8 cellular contexts compared by ENCODE assay signal in the genomic region with DNA sequence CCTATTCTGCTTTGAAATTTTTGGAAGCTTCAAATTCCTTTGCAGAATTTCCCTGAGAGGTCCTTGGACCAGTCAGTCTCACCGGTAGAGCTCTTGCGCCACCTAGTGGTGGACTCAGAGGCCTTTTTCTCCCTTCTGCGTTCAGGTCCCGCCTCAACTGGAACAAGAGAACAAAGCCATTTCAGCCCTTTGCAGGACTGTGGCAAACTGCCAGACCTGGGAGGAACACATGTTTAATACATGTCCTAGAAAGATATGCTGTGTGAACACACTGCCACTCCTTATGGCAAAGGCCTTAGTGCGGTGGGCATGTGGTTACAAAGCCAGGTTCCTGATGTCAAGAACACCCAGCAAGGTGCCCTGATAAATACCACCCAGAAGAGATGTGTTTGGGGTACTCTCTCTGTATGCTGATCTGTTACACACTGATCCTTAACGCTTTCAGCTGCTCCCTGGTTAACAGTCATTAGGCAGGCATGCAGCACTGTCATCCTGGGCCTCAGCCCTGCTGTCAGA.
DNase-seq lines count a peak whose midpoint lies in the region; ATAC-seq and TF ChIP-seq lines count a peak whose summit lies in the region.

No MANE protein-coding gene starts in this region.

- peak; percentile 85 for TF ChIP-seq CTCF in WERI-Rb-1 (IDR thresholded peaks at IDR 0.05; ENCODE audit: low read depth, low read length)
- TF ChIP-seq CTCF in breast epithelium (IDR thresholded peaks at IDR 0.05): peak; percentile 84 to 88 (median 84)
- TF ChIP-seq CTCF in kidney epithelial cell (IDR thresholded peaks at IDR 0.05; ENCODE audit: insufficient read depth, low read length, poor library complexity, severe bottlenecking): peak; percentile 91

- no peaks in the 10 kb centered on the region for H3K27me3 ChIP-seq in WERI-Rb-1 (ENCODE audit: insufficient read depth, low read depth, severe bottlenecking)
- no peaks in the 10 kb centered on the region for H3K27me3 ChIP-seq in breast epithelium
- H3K27me3 ChIP-seq in kidney epithelial cell (ENCODE audit: control insufficient read depth, insufficient read depth, low read length): no peaks in the 10 kb centered on the region

- H3K27ac ChIP-seq in WERI-Rb-1 (no peak overlapping the region), breast epithelium (no peak overlapping the region)

- peak; percentile 70 for DNase-seq in NK-92 treated with Interleukin-12 subunit alpha and Interleukin-12 subunit beta, amount 100 ng/mL, for 24 hours (lab: John Stamatoyannopoulos, UW)
- no peak for DNase-seq in NK-92 (lab: John Stamatoyannopoulos, UW; ENCODE audit: unreplicated experiment)
- peak; percentile 30 for DNase-seq in NCI-H2171 (lab: John Stamatoyannopoulos, UW)
- peak; percentile 76 for DNase-seq in WERI-Rb-1
- peak; percentile 66 to 80 for DNase-seq in breast epithelium (ENCODE audit: low spot score in 2 of 2)
- peak; percentile 21 for DNase-seq in kidney epithelial cell (ENCODE audit: low read depth)
- peak; percentile 53 for DNase-seq in stimulated activated CD4-positive, alpha-beta T cell treated with anti-CD3 and anti-CD28 coated beads, Interleukin-1b, Interleukin-23, amount 100 ng/mL, for 48 hours

- ATAC-seq in HG02885 (IDR thresholded peaks at IDR 0.05; ENCODE audit: poor library complexity, unreplicated experiment): peak; percentile 82

- H3K36me3 ChIP-seq in WERI-Rb-1: no peaks in the 10 kb centered on the region
- no peaks in the 10 kb centered on the region for H3K36me3 ChIP-seq in breast epithelium
- no peaks in the 10 kb centered on the region for H3K36me3 ChIP-seq in kidney epithelial cell (ENCODE audit: control insufficient read depth, insufficient read depth, low read length)

- no peak overlapping the region for H3K4me3 ChIP-seq in WERI-Rb-1 (ENCODE audit: low read depth, low read length)
- H3K4me3 ChIP-seq in breast epithelium: no peak overlapping the region
- no peak overlapping the region for H3K4me3 ChIP-seq in kidney epithelial cell (ENCODE audit: low read depth, low read length)

- intact Hi-C loops in breast epithelium (cut with DNase I; ENCODE audit: low total_unique reads): no loop called here

- no peaks in the 10 kb centered on the region for H3K4me1 ChIP-seq in breast epithelium

- TF ChIP-seq POLR2A in breast epithelium (IDR thresholded peaks at IDR 0.05): no peak

- H3K9me3 ChIP-seq in WERI-Rb-1 (ENCODE audit: severe bottlenecking): no peaks in the 10 kb centered on the region
- H3K9me3 ChIP-seq in breast epithelium: no peaks in the 10 kb centered on the region
